ENCODE assay signal across 21 cellular contexts in the genomic region with DNA sequence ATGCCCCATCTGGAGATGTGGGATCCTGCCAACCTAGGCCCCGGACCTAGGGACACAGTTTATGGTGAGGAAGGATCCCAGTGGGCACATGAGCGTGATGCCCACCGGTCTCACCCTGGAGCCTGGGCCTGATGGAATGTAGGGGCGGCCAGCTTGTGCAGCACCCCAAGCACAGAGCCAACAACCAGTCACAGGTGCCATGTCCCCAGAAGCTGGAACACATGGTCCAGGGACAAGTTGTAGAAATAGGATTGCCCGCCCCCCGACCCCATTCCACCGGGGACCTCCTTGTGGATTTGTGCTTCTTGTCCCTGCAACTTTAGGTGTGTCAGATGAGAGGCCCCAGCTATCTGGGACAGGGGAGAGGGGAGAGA. TPM values are rescaled to one million over a fixed set of nuclear protein-coding genes. Genes with fewer than 3 reads are reported as not detected.
DNase-seq lines count a peak whose midpoint lies in the region; ATAC-seq and TF ChIP-seq lines count a peak whose summit lies in the region.
"Had no signal": no experiment of that assay in that cellular context is flagged by ENCODE, and none has a peak within 500 bp of the region (broad histone marks: within the 10 kb centered on the region; RNA-seq: fewer than 3 reads in every experiment).

No MANE protein-coding gene starts in this region.

- no peak for ATAC-seq in IMR-90 (ENCODE audit: low read depth)
- ATAC-seq: SK-N-SH treated with all-trans-retinoic acid at 6 μM for 48 hours had no signal

- no peak for TF ChIP-seq RAD21 in IMR-90 (IDR thresholded peaks at IDR 0.05; ENCODE audit: low read length)

- H3K4me1 ChIP-seq in IMR-90 (ENCODE audit: control insufficient read depth, insufficient read depth, low read length) = peaks cover 45% of the 10 kb centered on the region
- peaks cover 38% of the 10 kb centered on the region for H3K4me1 ChIP-seq in vagina

- H2BK15ac ChIP-seq in IMR-90 (ENCODE audit: low read depth, low read length) = peak overlapping the region; percentile 100; the same call in 2 of the 3 replicates

- peak overlapping the region; percentile 100 for H2BK120ac ChIP-seq in IMR-90 (ENCODE audit: low read depth, low read length)

- H3K4ac ChIP-seq in IMR-90 (ENCODE audit: low read depth, low read length) = peak overlapping the region; percentile 99

- peaks cover 26% of the 10 kb centered on the region for H3K9me1 ChIP-seq in IMR-90 (ENCODE audit: insufficient read depth, low read length)

- H3K9ac ChIP-seq in IMR-90 (ENCODE audit: low read depth, low read length) = no peak overlapping the region
- H3K9ac ChIP-seq: KMS-11 had no signal

- H3K27me3 ChIP-seq in IMR-90 (ENCODE audit: control insufficient read depth, insufficient read depth, low read length) (no peaks in the 10 kb centered on the region), vagina (no peaks in the 10 kb centered on the region)

- H2AK5ac ChIP-seq in IMR-90 (ENCODE audit: low read depth, low read length) = peak overlapping the region; percentile 99

- H3K23ac ChIP-seq in IMR-90 (ENCODE audit: low read depth, low read length) = no peak overlapping the region

- H2AFZ ChIP-seq in IMR-90 (replicated peaks; ENCODE audit: low read length, poor library complexity) = no peak overlapping the region

- H3K4me3 ChIP-seq in IMR-90 (ENCODE audit: insufficient read depth, low read depth, low read length) (no peak overlapping the region), coronary artery (no peak overlapping the region), vagina (no peak overlapping the region)

- H3K36me3 ChIP-seq in IMR-90 (ENCODE audit: control insufficient read depth, insufficient read depth, low read length) = no peaks in the 10 kb centered on the region
- no peaks in the 10 kb centered on the region for H3K36me3 ChIP-seq in vagina

- H3K27ac Mint-ChIP-seq in neural crest cell (ENCODE audit: unreplicated experiment) = peak overlapping the region; percentile 47

- intact Hi-C loops in IMR-90 (cut with micrococcal nuclease) = no loop called here
- intact Hi-C loops in vagina (cut with DNase I) = no loop called here

- H3K27me3 Mint-ChIP-seq in neural crest cell (ENCODE audit: low read depth) = no peaks in the 10 kb centered on the region

- H4K5ac ChIP-seq in IMR-90 (ENCODE audit: low read depth, low read length) = no peak overlapping the region

- no peak for DNase-seq in IMR-90
- peak; percentile 70 for DNase-seq in coronary artery (ENCODE audit: low spot score)
- DNase-seq in neural crest cell (ENCODE audit: low read depth, low spot score) = no peak
- DNase-seq in vagina (ENCODE audit: extremely low spot score in 2 of 2) = no peak
- DNase-seq in NCI-H187 treated with DMSO at 0.1 percent for 48 hours (lab: John Stamatoyannopoulos, UW) = no peak
- no peak for DNase-seq in activated CD4-positive, alpha-beta T cell treated with anti-CD3 and anti-CD28 coated beads, Interleukin-2, amount 50 U/mL, for 48 hours
- DNase-seq in effector CD8-positive, alpha-beta T cell (lab: John Stamatoyannopoulos, UW) = no peak
- DNase-seq: Caco-2, GDM1, GOT3, NCI-H1417, NCI-H187, NCI-H2227 treated with DMSO at 0.1 percent for 48 hours, NCI-H510A treated with DMSO at 0.1 percent for 48 hours, NCI-H774, OCI-M1, SHP77 treated with DMSO at 0.1 percent for 48 hours had no signal

- no peak for TF ChIP-seq POLR2A in IMR-90 (IDR thresholded peaks at IDR 0.05; ENCODE audit: low read depth, low read length)
- TF ChIP-seq POLR2A in vagina (IDR thresholded peaks at IDR 0.05) = no peak

- in situ Hi-C loops in IMR-90 (cut with MboI; ENCODE audit: low sequenced_read_pairs) = no loop called here

- H3K14ac ChIP-seq in IMR-90 (replicated peaks; ENCODE audit: low read depth, low read length) = no peak overlapping the region

- H4K91ac ChIP-seq in IMR-90 (ENCODE audit: insufficient read depth, low read depth, low read length) = peak overlapping the region; percentile 99

- H2BK20ac ChIP-seq in IMR-90 (ENCODE audit: low read depth, low read length) = peak overlapping the region; percentile 98

- no peak overlapping the region for H3K4me2 ChIP-seq in IMR-90 (ENCODE audit: low read depth, low read length)
- H3K4me2 ChIP-seq: KMS-11 had no signal

- peak overlapping the region; percentile 88 for H2AK9ac ChIP-seq in IMR-90 (replicated peaks; ENCODE audit: low read depth, low read length, poor library complexity)

- H4K8ac ChIP-seq in IMR-90 (ENCODE audit: low read depth in 2 of 2, low read length in 2 of 2) = peak overlapping the region in 1 of 2 experiments; percentile 98; a peak in 2 of 4 replicates

- H3K36me3 Mint-ChIP-seq in neural crest cell (ENCODE audit: low read depth) = no peaks in the 10 kb centered on the region

- H3K9me3 ChIP-seq in IMR-90 (ENCODE audit: control insufficient read depth, insufficient read depth, low read length) (peaks cover 2% of the 10 kb centered on the region), vagina (no peaks in the 10 kb centered on the region)

- H3K27ac ChIP-seq in IMR-90 (ENCODE audit: insufficient read depth, low read length) (peak overlapping the region; percentile 91; the same call in 1 of the 2 replicates), coronary artery (peak overlapping the region in 1 of 2 donors; percentile 90), vagina (peak overlapping the region; percentile 94)
- H3K27ac ChIP-seq: KMS-11 had no signal

- no peak overlapping the region for H3K4me3 Mint-ChIP-seq in neural crest cell

- BruUV-seq in IMR-90 (replicated peaks; lab: Mats Ljungman, UMichigan) = no TSS peak

- H4K20me1 ChIP-seq in IMR-90 (ENCODE audit: insufficient read depth, low read length) = no peaks in the 10 kb centered on the region

- dilution Hi-C loops in IMR-90 (cut with HindIII; ENCODE audit: low sequenced_read_pairs, unreplicated experiment) = no loop called here

- POLR2A ChIA-PET in IMR-90 (lab: Charles Lee; ENCODE audit: unreplicated experiment) = no interaction called here

- peaks cover 0 to 37% of the 10 kb centered on the region in 2 experiments; a peak in 2 of 4 replicates for H3K79me1 ChIP-seq in IMR-90 (ENCODE audit: low read depth in 1 of 2, low read length in 2 of 2)

- H3K9me3 Mint-ChIP-seq in neural crest cell = no peaks in the 10 kb centered on the region

- WGBS in IMR-90 (ENCODE audit: extremely low coverage in 2 of 2, insufficient read length in 1 of 2), 2 experiments = no CpG with 5 or more reads among the region's 7 CpGs

- TF ChIP-seq CTCF in IMR-90 (conservative IDR thresholded peaks at IDR 0.05; ENCODE audit: low read depth, low read length) = no peak
- TF ChIP-seq CTCF in coronary artery (IDR thresholded peaks at IDR 0.05) = no peak
- TF ChIP-seq CTCF in neural crest cell (conservative IDR thresholded peaks at IDR 0.05) = no peak
- TF ChIP-seq CTCF in vagina (IDR thresholded peaks at IDR 0.05) = no peak

- H3K56ac ChIP-seq in IMR-90 (ENCODE audit: extremely low read depth, insufficient read depth, low read length) = no peak overlapping the region

- H3K4me1 Mint-ChIP-seq in neural crest cell = peaks cover 53% of the 10 kb centered on the region

- H3K18ac ChIP-seq in IMR-90 (ENCODE audit: low read depth, low read length) = no peak overlapping the region

- H2BK5ac ChIP-seq in IMR-90 (ENCODE audit: low read depth, low read length, poor library complexity, severe bottlenecking) = peak overlapping the region; percentile 98

- CTCF ChIA-PET in IMR-90 (lab: Yijun Ruan, JAX) = interaction anchor here (1.3 kb wide), 1 partner anchor 398 kb away, joined by 5 read pairs; no protein-coding TSS in a partner anchor

TF ChIP-seq in IMR-90, 13 proteins besides CTCF, POLR2A, EP300 and RAD21 (continues in another document):
- TF ChIP-seq USF2 (IDR thresholded peaks at IDR 0.05; ENCODE audit: low read depth, low read length) = no peak
- TF ChIP-seq NFE2L2 (IDR thresholded peaks at IDR 0.05; ENCODE audit: low read depth, low read length) = no peak
- no peak for TF ChIP-seq BHLHE40 (IDR thresholded peaks at IDR 0.05; ENCODE audit: low read depth, low read length)
- TF ChIP-seq MAZ (IDR thresholded peaks at IDR 0.05; ENCODE audit: borderline replicate concordance, low read depth, low read length) = no peak
- TF ChIP-seq MAFK (IDR thresholded peaks at IDR 0.05; ENCODE audit: low read depth, low read length) = no peak
- no peak for TF ChIP-seq RCOR1 (IDR thresholded peaks at IDR 0.05; ENCODE audit: insufficient replicate concordance, low read length)
- TF ChIP-seq, protein P1, sequence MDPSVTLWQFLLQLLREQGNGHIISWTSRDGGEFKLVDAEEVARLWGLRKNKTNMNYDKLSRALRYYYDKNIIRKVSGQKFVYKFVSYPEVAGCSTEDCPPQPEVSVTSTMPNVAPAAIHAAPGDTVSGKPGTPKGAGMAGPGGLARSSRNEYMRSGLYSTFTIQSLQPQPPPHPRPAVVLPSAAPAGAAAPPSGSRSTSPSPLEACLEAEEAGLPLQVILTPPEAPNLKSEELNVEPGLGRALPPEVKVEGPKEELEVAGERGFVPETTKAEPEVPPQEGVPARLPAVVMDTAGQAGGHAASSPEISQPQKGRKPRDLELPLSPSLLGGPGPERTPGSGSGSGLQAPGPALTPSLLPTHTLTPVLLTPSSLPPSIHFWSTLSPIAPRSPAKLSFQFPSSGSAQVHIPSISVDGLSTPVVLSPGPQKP (IDR thresholded peaks at IDR 0.05; ENCODE audit: borderline replicate concordance, low read depth, low read length) = no peak
- no peak for TF ChIP-seq RFX5 (IDR thresholded peaks at IDR 0.05; ENCODE audit: low read depth, low read length)
- no peak for TF ChIP-seq FOS (IDR thresholded peaks at IDR 0.05; ENCODE audit: low read depth, low read length)
- TF ChIP-seq CEBPB (IDR thresholded peaks at IDR 0.05; ENCODE audit: low read depth, low read length) = no peak
- no peak for TF ChIP-seq SMC3 (IDR thresholded peaks at IDR 0.05; ENCODE audit: low read depth, low read length)
- no peak for TF ChIP-seq CHD1 (IDR thresholded peaks at IDR 0.05; ENCODE audit: low read depth, low read length)

RNA-seq across cellular contexts. Expression of gene C9orf50, which starts 48.9 kb away (rescaled TPM):
- total RNA-seq in IMR-90 (2012; rRNA removed) = not detected in 2 replicates
- 0.09 and 0.20 TPM in 2 replicates for polyA plus RNA-seq in IMR-90 (2012; rRNA removed)
- 0.06 and 0.19 TPM in 2 replicates for polyA plus RNA-seq in IMR-90 (2012; cell fraction: cytosol; rRNA removed)
- polyA plus RNA-seq in IMR-90 (2012; cell fraction: nucleus; rRNA removed; ENCODE audit: low replicate concordance) = 0.42 and 0.54 TPM in 2 replicates
- total RNA-seq in neural crest cell = 0.26 and 0.27 TPM in 2 replicates
- total RNA-seq in vagina = not detected
- total RNA-seq: Caco-2, Daoy, RPMI7951 had no signal

RNA-seq across cellular contexts. Expression of gene NTMT1, which starts 53.9 kb away (rescaled TPM):
- total RNA-seq in IMR-90 (2012; rRNA removed) (67.8 and 68.1 TPM in 2 replicates), neural crest cell (50.9 and 51.8 TPM in 2 replicates), vagina (15.5 TPM)
- 88.1 and 108 TPM in 2 replicates for polyA plus RNA-seq in IMR-90 (2012; rRNA removed)
- 57.5 and 92.6 TPM in 2 replicates for polyA plus RNA-seq in IMR-90 (2012; cell fraction: cytosol; rRNA removed)
- polyA plus RNA-seq in IMR-90 (2012; cell fraction: nucleus; rRNA removed; ENCODE audit: low replicate concordance) = 56.2 and 66.4 TPM in 2 replicates
